Comparison of ENCODE assay signal across 1 cellular context in the genomic region with DNA sequence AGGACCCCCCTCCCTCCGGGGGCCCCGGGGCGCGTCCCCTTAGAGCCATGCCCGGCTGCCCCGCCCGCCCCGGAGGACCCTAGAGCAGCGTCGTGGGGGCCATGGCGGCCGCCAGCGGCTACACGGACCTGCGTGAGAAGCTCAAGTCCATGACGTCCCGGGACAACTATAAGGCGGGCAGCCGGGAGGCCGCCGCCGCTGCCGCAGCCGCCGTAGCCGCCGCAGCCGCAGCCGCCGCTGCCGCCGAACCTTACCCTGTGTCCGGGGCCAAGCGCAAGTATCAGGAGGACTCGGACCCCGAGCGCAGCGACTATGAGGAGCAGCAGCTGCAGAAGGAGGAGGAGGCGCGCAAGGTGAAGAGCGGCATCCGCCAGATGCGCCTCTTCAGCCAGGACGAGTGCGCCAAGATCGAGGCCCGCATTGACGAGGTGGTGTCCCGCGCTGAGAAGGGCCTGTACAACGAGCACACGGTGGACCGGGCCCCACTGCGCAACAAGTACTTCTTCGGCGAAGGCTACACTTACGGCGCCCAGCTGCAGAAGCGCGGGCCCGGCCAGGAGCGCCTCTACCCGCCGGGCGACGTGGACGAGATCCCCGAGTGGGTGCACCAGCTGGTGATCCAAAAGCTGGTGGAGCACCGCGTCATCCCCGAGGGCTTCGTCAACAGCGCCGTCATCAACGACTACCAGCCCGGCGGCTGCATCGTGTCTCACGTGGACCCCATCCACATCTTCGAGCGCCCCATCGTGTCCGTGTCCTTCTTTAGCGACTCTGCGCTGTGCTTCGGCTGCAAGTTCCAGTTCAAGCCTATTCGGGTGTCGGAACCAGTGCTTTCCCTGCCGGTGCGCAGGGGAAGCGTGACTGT.
TF ChIP-seq lines count a peak whose summit lies in the region.

No MANE protein-coding gene starts in this region.

TF ChIP-seq in HEK293, 187 proteins besides CTCF, POLR2A, EP300 and RAD21 (continued from another document and continues in another):
- peak; percentile 71; the same call in 1 of the 2 replicates for TF ChIP-seq GLIS2 (tag by site-specific recombination; IDR thresholded peaks at IDR 0.05)
- TF ChIP-seq ZNF792 (tag by site-specific recombination; IDR thresholded peaks at IDR 0.05), result peak; percentile 63; the same call in 1 of the 2 replicates
- TF ChIP-seq ZNF664 (tag by site-specific recombination; IDR thresholded peaks at IDR 0.05), result no peak
- TF ChIP-seq ZNF600 (tag by site-specific recombination; IDR thresholded peaks at IDR 0.05), result peak; percentile 25; the same call in 1 of the 2 replicates
- peak; percentile 43; the same call in 1 of the 2 replicates for TF ChIP-seq ZNF2 (tag by site-specific recombination; IDR thresholded peaks at IDR 0.05)
- 0 out of 2 replicates have a peak, but pooled peaks have one; percentile 33 for TF ChIP-seq ZNF24 (tag by site-specific recombination; IDR thresholded peaks at IDR 0.05)
- TF ChIP-seq ZNF777 (tag by site-specific recombination; IDR thresholded peaks at IDR 0.05; ENCODE audit: borderline replicate concordance), result peak; percentile 51; the same call in 1 of the 2 replicates
- TF ChIP-seq ZNF654 (tag by site-specific recombination; IDR thresholded peaks at IDR 0.05; ENCODE audit: low read depth), result no peak
- TF ChIP-seq ZNF335 (tag by site-specific recombination; conservative IDR thresholded peaks at IDR 0.05), result peak; percentile 74
- TF ChIP-seq ZNF776 (tag by site-specific recombination; IDR thresholded peaks at IDR 0.05; ENCODE audit: borderline replicate concordance), result no peak
- no peak for TF ChIP-seq ZNF548 (tag by site-specific recombination; IDR thresholded peaks at IDR 0.05)
- peak; percentile 41; the same call in 1 of the 2 replicates for TF ChIP-seq ZBTB20 (tag by site-specific recombination; IDR thresholded peaks at IDR 0.05)
- TF ChIP-seq, protein P1, sequence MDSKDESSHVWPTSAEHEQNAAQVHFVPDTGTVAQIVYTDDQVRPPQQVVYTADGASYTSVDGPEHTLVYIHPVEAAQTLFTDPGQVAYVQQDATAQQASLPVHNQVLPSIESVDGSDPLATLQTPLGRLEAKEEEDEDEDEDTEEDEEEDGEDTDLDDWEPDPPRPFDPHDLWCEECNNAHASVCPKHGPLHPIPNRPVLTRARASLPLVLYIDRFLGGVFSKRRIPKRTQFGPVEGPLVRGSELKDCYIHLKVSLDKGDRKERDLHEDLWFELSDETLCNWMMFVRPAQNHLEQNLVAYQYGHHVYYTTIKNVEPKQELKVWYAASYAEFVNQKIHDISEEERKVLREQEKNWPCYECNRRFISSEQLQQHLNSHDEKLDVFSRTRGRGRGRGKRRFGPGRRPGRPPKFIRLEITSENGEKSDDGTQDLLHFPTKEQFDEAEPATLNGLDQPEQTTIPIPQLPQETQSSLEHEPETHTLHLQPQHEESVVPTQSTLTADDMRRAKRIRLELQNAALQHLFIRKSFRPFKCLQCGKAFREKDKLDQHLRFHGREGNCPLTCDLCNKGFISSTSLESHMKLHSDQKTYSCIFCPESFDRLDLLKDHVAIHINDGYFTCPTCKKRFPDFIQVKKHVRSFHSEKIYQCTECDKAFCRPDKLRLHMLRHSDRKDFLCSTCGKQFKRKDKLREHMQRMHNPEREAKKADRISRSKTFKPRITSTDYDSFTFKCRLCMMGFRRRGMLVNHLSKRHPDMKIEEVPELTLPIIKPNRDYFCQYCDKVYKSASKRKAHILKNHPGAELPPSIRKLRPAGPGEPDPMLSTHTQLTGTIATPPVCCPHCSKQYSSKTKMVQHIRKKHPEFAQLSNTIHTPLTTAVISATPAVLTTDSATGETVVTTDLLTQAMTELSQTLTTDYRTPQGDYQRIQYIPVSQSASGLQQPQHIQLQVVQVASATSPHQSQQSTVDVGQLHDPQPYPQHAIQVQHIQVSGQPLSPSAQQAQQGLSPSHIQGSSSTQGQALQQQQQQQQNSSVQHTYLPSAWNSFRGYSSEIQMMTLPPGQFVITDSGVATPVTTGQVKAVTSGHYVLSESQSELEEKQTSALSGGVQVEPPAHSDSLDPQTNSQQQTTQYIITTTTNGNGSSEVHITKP (tag by site-specific recombination; IDR thresholded peaks at IDR 0.05), result no peak
- peak; percentile 62 for TF ChIP-seq ZFP37 (tag by site-specific recombination; IDR thresholded peaks at IDR 0.05)
- no peak for TF ChIP-seq BCL11B (tag by site-specific recombination; IDR thresholded peaks at IDR 0.05; ENCODE audit: low read depth)
- TF ChIP-seq ZNF837 (tag by site-specific recombination; IDR thresholded peaks at IDR 0.05), result 0 out of 2 replicates have a peak, but pooled peaks have one; percentile 48
- TF ChIP-seq, protein P2, sequence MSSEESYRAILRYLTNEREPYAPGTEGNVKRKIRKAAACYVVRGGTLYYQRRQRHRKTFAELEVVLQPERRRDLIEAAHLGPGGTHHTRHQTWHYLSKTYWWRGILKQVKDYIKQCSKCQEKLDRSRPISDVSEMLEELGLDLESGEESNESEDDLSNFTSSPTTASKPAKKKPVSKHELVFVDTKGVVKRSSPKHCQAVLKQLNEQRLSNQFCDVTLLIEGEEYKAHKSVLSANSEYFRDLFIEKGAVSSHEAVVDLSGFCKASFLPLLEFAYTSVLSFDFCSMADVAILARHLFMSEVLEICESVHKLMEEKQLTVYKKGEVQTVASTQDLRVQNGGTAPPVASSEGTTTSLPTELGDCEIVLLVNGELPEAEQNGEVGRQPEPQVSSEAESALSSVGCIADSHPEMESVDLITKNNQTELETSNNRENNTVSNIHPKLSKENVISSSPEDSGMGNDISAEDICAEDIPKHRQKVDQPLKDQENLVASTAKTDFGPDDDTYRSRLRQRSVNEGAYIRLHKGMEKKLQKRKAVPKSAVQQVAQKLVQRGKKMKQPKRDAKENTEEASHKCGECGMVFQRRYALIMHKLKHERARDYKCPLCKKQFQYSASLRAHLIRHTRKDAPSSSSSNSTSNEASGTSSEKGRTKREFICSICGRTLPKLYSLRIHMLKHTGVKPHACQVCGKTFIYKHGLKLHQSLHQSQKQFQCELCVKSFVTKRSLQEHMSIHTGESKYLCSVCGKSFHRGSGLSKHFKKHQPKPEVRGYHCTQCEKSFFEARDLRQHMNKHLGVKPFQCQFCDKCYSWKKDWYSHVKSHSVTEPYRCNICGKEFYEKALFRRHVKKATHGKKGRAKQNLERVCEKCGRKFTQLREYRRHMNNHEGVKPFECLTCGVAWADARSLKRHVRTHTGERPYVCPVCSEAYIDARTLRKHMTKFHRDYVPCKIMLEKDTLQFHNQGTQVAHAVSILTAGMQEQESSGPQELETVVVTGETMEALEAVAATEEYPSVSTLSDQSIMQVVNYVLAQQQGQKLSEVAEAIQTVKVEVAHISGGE (tag by site-specific recombination; conservative IDR thresholded peaks at IDR 0.05; ENCODE audit: low read depth), result no peak; the same call in 1 of the 2 replicates
- 0 out of 2 replicates have a peak, but pooled peaks have one; percentile 19 for TF ChIP-seq ZNF785 (tag by site-specific recombination; IDR thresholded peaks at IDR 0.05)
- TF ChIP-seq ZNF629 (tag by site-specific recombination; IDR thresholded peaks at IDR 0.05), result peak; percentile 94
- TF ChIP-seq, protein P3, sequence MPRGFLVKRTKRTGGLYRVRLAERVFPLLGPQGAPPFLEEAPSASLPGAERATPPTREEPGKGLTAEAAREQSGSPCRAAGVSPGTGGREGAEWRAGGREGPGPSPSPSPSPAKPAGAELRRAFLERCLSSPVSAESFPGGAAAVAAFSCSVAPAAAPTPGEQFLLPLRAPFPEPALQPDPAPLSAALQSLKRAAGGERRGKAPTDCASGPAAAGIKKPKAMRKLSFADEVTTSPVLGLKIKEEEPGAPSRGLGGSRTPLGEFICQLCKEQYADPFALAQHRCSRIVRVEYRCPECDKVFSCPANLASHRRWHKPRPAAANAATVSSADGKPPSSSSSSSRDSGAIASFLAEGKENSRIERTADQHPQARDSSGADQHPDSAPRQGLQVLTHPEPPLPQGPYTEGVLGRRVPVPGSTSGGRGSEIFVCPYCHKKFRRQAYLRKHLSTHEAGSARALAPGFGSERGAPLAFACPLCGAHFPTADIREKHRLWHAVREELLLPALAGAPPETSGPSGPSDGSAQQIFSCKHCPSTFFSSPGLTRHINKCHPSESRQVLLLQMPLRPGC (tag by site-specific recombination; IDR thresholded peaks at IDR 0.05), result no peak; the same call in 1 of the 2 replicates
- TF ChIP-seq SCRT1 (tag by site-specific recombination; IDR thresholded peaks at IDR 0.05; ENCODE audit: borderline replicate concordance), result peak; percentile 97
- peak; percentile 29; the same call in 1 of the 2 replicates for TF ChIP-seq YY1 (tag by site-specific recombination; IDR thresholded peaks at IDR 0.05)
- peak; percentile 64; the same call in 1 of the 2 replicates for TF ChIP-seq KLF16 (tag by site-specific recombination; IDR thresholded peaks at IDR 0.05)
- TF ChIP-seq ZNF19 (tag by site-specific recombination; IDR thresholded peaks at IDR 0.05; ENCODE audit: low read depth), result no peak
- peak; percentile 85 for TF ChIP-seq ZNF341 (tag by site-specific recombination; IDR thresholded peaks at IDR 0.05; ENCODE audit: low read depth)
- peak; percentile 20; the same call in 1 of the 2 replicates for TF ChIP-seq ZNF501 (tag by site-specific recombination; IDR thresholded peaks at IDR 0.05)
- TF ChIP-seq, protein P4, sequence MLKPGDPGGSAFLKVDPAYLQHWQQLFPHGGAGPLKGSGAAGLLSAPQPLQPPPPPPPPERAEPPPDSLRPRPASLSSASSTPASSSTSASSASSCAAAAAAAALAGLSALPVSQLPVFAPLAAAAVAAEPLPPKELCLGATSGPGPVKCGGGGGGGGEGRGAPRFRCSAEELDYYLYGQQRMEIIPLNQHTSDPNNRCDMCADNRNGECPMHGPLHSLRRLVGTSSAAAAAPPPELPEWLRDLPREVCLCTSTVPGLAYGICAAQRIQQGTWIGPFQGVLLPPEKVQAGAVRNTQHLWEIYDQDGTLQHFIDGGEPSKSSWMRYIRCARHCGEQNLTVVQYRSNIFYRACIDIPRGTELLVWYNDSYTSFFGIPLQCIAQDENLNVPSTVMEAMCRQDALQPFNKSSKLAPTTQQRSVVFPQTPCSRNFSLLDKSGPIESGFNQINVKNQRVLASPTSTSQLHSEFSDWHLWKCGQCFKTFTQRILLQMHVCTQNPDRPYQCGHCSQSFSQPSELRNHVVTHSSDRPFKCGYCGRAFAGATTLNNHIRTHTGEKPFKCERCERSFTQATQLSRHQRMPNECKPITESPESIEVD (tag by site-specific recombination; IDR thresholded peaks at IDR 0.05), result no peak
- TF ChIP-seq ZBTB17 (tag by site-specific recombination; IDR thresholded peaks at IDR 0.05), result peak; percentile 71
- TF ChIP-seq, protein P5, sequence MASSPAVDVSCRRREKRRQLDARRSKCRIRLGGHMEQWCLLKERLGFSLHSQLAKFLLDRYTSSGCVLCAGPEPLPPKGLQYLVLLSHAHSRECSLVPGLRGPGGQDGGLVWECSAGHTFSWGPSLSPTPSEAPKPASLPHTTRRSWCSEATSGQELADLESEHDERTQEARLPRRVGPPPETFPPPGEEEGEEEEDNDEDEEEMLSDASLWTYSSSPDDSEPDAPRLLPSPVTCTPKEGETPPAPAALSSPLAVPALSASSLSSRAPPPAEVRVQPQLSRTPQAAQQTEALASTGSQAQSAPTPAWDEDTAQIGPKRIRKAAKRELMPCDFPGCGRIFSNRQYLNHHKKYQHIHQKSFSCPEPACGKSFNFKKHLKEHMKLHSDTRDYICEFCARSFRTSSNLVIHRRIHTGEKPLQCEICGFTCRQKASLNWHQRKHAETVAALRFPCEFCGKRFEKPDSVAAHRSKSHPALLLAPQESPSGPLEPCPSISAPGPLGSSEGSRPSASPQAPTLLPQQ (tag by site-specific recombination; IDR thresholded peaks at IDR 0.05), result peak; percentile 90
- TF ChIP-seq, protein P6, sequence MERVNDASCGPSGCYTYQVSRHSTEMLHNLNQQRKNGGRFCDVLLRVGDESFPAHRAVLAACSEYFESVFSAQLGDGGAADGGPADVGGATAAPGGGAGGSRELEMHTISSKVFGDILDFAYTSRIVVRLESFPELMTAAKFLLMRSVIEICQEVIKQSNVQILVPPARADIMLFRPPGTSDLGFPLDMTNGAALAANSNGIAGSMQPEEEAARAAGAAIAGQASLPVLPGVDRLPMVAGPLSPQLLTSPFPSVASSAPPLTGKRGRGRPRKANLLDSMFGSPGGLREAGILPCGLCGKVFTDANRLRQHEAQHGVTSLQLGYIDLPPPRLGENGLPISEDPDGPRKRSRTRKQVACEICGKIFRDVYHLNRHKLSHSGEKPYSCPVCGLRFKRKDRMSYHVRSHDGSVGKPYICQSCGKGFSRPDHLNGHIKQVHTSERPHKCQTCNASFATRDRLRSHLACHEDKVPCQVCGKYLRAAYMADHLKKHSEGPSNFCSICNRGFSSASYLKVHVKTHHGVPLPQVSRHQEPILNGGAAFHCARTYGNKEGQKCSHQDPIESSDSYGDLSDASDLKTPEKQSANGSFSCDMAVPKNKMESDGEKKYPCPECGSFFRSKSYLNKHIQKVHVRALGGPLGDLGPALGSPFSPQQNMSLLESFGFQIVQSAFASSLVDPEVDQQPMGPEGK (tag by site-specific recombination; IDR thresholded peaks at IDR 0.05), result peak; percentile 7; the same call in 1 of the 2 replicates
- TF ChIP-seq, protein P7, sequence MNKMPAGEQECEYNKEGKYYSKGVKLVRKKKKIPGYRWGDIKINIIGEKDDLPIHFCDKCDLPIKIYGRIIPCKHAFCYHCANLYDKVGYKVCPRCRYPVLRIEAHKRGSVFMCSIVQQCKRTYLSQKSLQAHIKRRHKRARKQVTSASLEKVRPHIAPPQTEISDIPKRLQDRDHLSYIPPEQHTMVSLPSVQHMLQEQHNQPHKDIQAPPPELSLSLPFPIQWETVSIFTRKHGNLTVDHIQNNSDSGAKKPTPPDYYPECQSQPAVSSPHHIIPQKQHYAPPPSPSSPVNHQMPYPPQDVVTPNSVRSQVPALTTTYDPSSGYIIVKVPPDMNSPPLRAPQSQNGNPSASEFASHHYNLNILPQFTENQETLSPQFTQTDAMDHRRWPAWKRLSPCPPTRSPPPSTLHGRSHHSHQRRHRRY (tag by site-specific recombination; IDR thresholded peaks at IDR 0.05), result peak; percentile 37; the same call in 1 of the 2 replicates
- TF ChIP-seq ZXDB (tag by site-specific recombination; IDR thresholded peaks at IDR 0.05), result no peak
- TF ChIP-seq ZFP69B (tag by site-specific recombination; IDR thresholded peaks at IDR 0.05), result peak; percentile 88
- no peak for TF ChIP-seq ZNF184 (tag by site-specific recombination; IDR thresholded peaks at IDR 0.05)
- TF ChIP-seq ZBTB8A (tag by site-specific recombination; IDR thresholded peaks at IDR 0.05), result peak; percentile 17; the same call in 1 of the 2 replicates
- TF ChIP-seq ZNF658 (tag by site-specific recombination; IDR thresholded peaks at IDR 0.05), result no peak
- peak; percentile 35; the same call in 1 of the 2 replicates for TF ChIP-seq ZNF610 (tag by site-specific recombination; IDR thresholded peaks at IDR 0.05; ENCODE audit: borderline replicate concordance)
- TF ChIP-seq, protein P8, sequence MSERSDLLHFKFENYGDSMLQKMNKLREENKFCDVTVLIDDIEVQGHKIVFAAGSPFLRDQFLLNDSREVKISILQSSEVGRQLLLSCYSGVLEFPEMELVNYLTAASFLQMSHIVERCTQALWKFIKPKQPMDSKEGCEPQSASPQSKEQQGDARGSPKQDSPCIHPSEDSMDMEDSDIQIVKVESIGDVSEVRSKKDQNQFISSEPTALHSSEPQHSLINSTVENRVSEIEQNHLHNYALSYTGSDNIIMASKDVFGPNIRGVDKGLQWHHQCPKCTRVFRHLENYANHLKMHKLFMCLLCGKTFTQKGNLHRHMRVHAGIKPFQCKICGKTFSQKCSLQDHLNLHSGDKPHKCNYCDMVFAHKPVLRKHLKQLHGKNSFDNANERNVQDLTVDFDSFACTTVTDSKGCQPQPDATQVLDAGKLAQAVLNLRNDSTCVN (tag by site-specific recombination; optimal IDR thresholded peaks at IDR 0.05), result peak; percentile 78
- no peak for TF ChIP-seq SALL2 (tag by site-specific recombination; IDR thresholded peaks at IDR 0.05; ENCODE audit: borderline replicate concordance)
